ENCODE assay signal across 15 cellular contexts in genomic region chr12:67263416-67263960, GRCh38. TPM values are rescaled to one million over a fixed set of nuclear protein-coding genes. Genes with fewer than 3 reads are reported as not detected.
DNase-seq lines count a peak whose midpoint lies in the region; TF ChIP-seq lines count a peak whose summit lies in the region.
"Had no signal": no experiment of that assay in that cellular context is flagged by ENCODE, and none has a peak within 500 bp of the region (broad histone marks: within the 10 kb centered on the region; RNA-seq: fewer than 3 reads in every experiment).

No MANE protein-coding gene starts in this region.

- H3K36me3 ChIP-seq in ACC112 (ENCODE audit: insufficient read depth, low read length) = no peaks in the 10 kb centered on the region
- no peaks in the 10 kb centered on the region for H3K36me3 ChIP-seq in SK-N-SH (replicated peaks in 1 of 2; ENCODE audit: control insufficient read depth in 1 of 2, insufficient read depth in 2 of 2, low read length in 1 of 2)
- H3K36me3 ChIP-seq in CD4-positive, alpha-beta memory T cell (ENCODE audit: insufficient read depth, low read length) = no peaks in the 10 kb centered on the region
- H3K36me3 ChIP-seq in GM23248 (ENCODE audit: low read depth) = no peaks in the 10 kb centered on the region
- H3K36me3 ChIP-seq: BLaER1 treated with 17β-estradiol and CSF1 and Interleukin-3, amounts not matched to agents 10 nM and 100 nM had no signal

- no peaks in the 10 kb centered on the region for H3K27me3 ChIP-seq in ACC112 (ENCODE audit: insufficient read depth, low read length)
- no peaks in the 10 kb centered on the region for H3K27me3 ChIP-seq in SK-N-SH (ENCODE audit: insufficient read depth)
- H3K27me3 ChIP-seq in CD4-positive, alpha-beta memory T cell (ENCODE audit: insufficient read depth, low read length) = no peaks in the 10 kb centered on the region
- H3K27me3 ChIP-seq in GM23248 (replicated peaks; ENCODE audit: insufficient read depth) = no peaks in the 10 kb centered on the region
- H3K27me3 ChIP-seq: BLaER1 treated with 17β-estradiol and CSF1 and Interleukin-3, amounts not matched to agents 10 nM and 100 nM had no signal

- no peak overlapping the region for H3K4me3 Mint-ChIP-seq in CD4-positive, alpha-beta memory T cell

- no peak for TF ChIP-seq RAD21 in SK-N-SH (IDR thresholded peaks at IDR 0.05; ENCODE audit: low read length)

- no peak overlapping the region for H3K27ac Mint-ChIP-seq in CD4-positive, alpha-beta memory T cell
- H3K27ac Mint-ChIP-seq: CD4-positive, CD25-positive, alpha-beta regulatory T cell had no signal

- H2AFZ ChIP-seq in ACC112 (ENCODE audit: low read length, unreplicated experiment) (peak overlapping the region; percentile 39), SK-N-SH (ENCODE audit: low read depth) (0 out of 2 replicates have a peak overlapping the region, but pooled peaks have one; percentile 46), GM23248 (no peak overlapping the region)

- DNase-seq in NCI-H2171 treated with DMSO at 0.1 percent for 48 hours (lab: John Stamatoyannopoulos, UW) (peak; percentile 93), SK-N-SH (no peak), left kidney (ENCODE audit: low read depth, low spot score) (peak; percentile 61), DMS 273 treated with DMSO at 0.1 percent for 48 hours (lab: John Stamatoyannopoulos, UW) (no peak), T-helper 2 cell (no peak), GM23248 (no peak)
- DNase-seq in CD4-positive, alpha-beta memory T cell = no peak
- DNase-seq: 8988T; ACHN; CD4-positive, CD25-positive, alpha-beta regulatory T cell; DND-41; GDM1; HCEC 1CT had no signal

- intact Hi-C loops in CD4-positive, alpha-beta memory T cell (cut with micrococcal nuclease) = no loop called here

- H3K4me1 Mint-ChIP-seq in CD4-positive, alpha-beta memory T cell = peaks cover 6 to 8% (median 7%) of the 10 kb centered on the region in 4 donors

- H3F3A ChIP-seq in SK-N-SH (replicated peaks; ENCODE audit: insufficient read depth) = no peaks in the 10 kb centered on the region
- peaks cover 8% of the 10 kb centered on the region for H3F3A ChIP-seq in GM23248 (ENCODE audit: insufficient read depth)

- WGBS in SK-N-SH (ENCODE audit: low lambda C conversion rate) = 59% methylated on average over 5 of the region's 5 CpGs
- WGBS in GM23248 (ENCODE audit: low coverage in 1 of 2, low lambda C conversion rate in 2 of 2, missing lambda C conversion rate in 2 of 2), 2 experiments = 37 to 43% methylated on average over 5 of the region's 5 CpGs

- H3K9me3 Mint-ChIP-seq in CD4-positive, alpha-beta memory T cell = no peaks in the 10 kb centered on the region

- H3K4me1 ChIP-seq in ACC112 (ENCODE audit: control insufficient read depth, insufficient read depth, low read length, unreplicated experiment) (no peaks in the 10 kb centered on the region), SK-N-SH (ENCODE audit: control insufficient read depth in 1 of 2, insufficient read depth in 2 of 2, low read depth in 1 of 2, low read length in 1 of 2) (peaks cover 0 to 4% of the 10 kb centered on the region in 2 experiments; a peak in 1 of 4 replicates), GM23248 (ENCODE audit: insufficient read depth) (peaks cover 8% of the 10 kb centered on the region)
- peaks cover 7% of the 10 kb centered on the region for H3K4me1 ChIP-seq in CD4-positive, alpha-beta memory T cell (ENCODE audit: insufficient read depth, low read length)

- H3K27me3 Mint-ChIP-seq in CD4-positive, alpha-beta memory T cell = no peaks in the 10 kb centered on the region

- H3K36me3 Mint-ChIP-seq in CD4-positive, alpha-beta memory T cell = no peaks in the 10 kb centered on the region
- H3K36me3 Mint-ChIP-seq: CD4-positive, CD25-positive, alpha-beta regulatory T cell had no signal

- no peak for TF ChIP-seq EP300 in SK-N-SH (IDR thresholded peaks at IDR 0.05; ENCODE audit: borderline replicate concordance in 1 of 2, low read depth in 1 of 2, low read length in 1 of 2)

- H3K4me3 ChIP-seq in ACC112 (ENCODE audit: low read depth, low read length) (no peak overlapping the region), SK-N-SH (ENCODE audit: low read depth in 2 of 2, low read length in 1 of 2) (no peak overlapping the region), GM23248 (no peak overlapping the region)
- H3K4me3 ChIP-seq in CD4-positive, alpha-beta memory T cell (ENCODE audit: low read length in 2 of 2) = no peak overlapping the region
- H3K4me3 ChIP-seq: BLaER1 treated with 17β-estradiol and CSF1 and Interleukin-3, amounts not matched to agents 10 nM and 100 nM had no signal

- H3K9me3 ChIP-seq in SK-N-SH (no peaks in the 10 kb centered on the region), GM23248 (ENCODE audit: low read depth) (no peaks in the 10 kb centered on the region)
- no peaks in the 10 kb centered on the region for H3K9me3 ChIP-seq in CD4-positive, alpha-beta memory T cell (ENCODE audit: control insufficient read depth in 1 of 2, low read length in 2 of 2)

- in situ Hi-C loops in GM23248 (cut with MboI) = no loop called here

- H3K9me2 ChIP-seq in SK-N-SH (no peaks in the 10 kb centered on the region), GM23248 (ENCODE audit: insufficient read depth) (no peaks in the 10 kb centered on the region)

- H3K4me2 ChIP-seq in SK-N-SH (no peak overlapping the region), GM23248 (ENCODE audit: unreplicated experiment) (no peak overlapping the region)
- H3K4me2 ChIP-seq: BLaER1 treated with 17β-estradiol and CSF1 and Interleukin-3, amounts not matched to agents 10 nM and 100 nM had no signal

- H4K20me1 ChIP-seq in SK-N-SH (ENCODE audit: insufficient read depth) (no peaks in the 10 kb centered on the region), GM23248 (ENCODE audit: insufficient read depth) (no peaks in the 10 kb centered on the region)
- H4K20me1 ChIP-seq: BLaER1 treated with 17β-estradiol and CSF1 and Interleukin-3, amounts not matched to agents 10 nM and 100 nM had no signal

- CTCF ChIA-PET in SK-N-SH (lab: Yijun Ruan, JAX) = no interaction called here
- CTCF ChIA-PET in CD4-positive, alpha-beta memory T cell (lab: Charles Lee; ENCODE audit: partially characterized antibody) = no interaction called here

- POLR2A ChIA-PET in SK-N-SH (lab: Yijun Ruan, JAX) = no interaction called here
- POLR2A ChIA-PET in CD4-positive, alpha-beta memory T cell (lab: Charles Lee; ENCODE audit: partially characterized antibody) = no interaction called here

- H3K9ac ChIP-seq in SK-N-SH = no peak overlapping the region
- no peak overlapping the region for H3K9ac ChIP-seq in GM23248
- H3K9ac ChIP-seq: BLaER1 treated with 17β-estradiol and CSF1 and Interleukin-3, amounts not matched to agents 10 nM and 100 nM had no signal

- H3K27ac ChIP-seq in ACC112 (ENCODE audit: low read depth, low read length) = no peak overlapping the region
- no peak overlapping the region for H3K27ac ChIP-seq in SK-N-SH (ENCODE audit: low read depth in 2 of 2, low read length in 1 of 2)
- H3K27ac ChIP-seq in CD4-positive, alpha-beta memory T cell (ENCODE audit: low read depth, low read length) = no peak overlapping the region
- H3K27ac ChIP-seq in GM23248 = no peak overlapping the region
- H3K27ac ChIP-seq: BLaER1 treated with 17β-estradiol and CSF1 and Interleukin-3, amounts not matched to agents 10 nM and 100 nM had no signal

- H3K79me2 ChIP-seq in ACC112 (ENCODE audit: control insufficient read depth, insufficient read depth, low read length, unreplicated experiment) (no peaks in the 10 kb centered on the region), SK-N-SH (ENCODE audit: insufficient read depth) (no peaks in the 10 kb centered on the region), GM23248 (ENCODE audit: insufficient read depth) (no peaks in the 10 kb centered on the region)

- no peak for TF ChIP-seq CTCF in SK-N-SH (IDR thresholded peaks at IDR 0.05)

TF ChIP-seq in SK-N-SH, 30 proteins besides CTCF, POLR2A, EP300 and RAD21 (continues in another document):
- TF ChIP-seq GATA2 (CRISPR knock-in tag; IDR thresholded peaks at IDR 0.05) = no peak
- TF ChIP-seq PBX3 (IDR thresholded peaks at IDR 0.05) = no peak
- no peak for TF ChIP-seq POLR2AphosphoS5 (IDR thresholded peaks at IDR 0.05; ENCODE audit: low read depth, low read length)
- no peak for TF ChIP-seq TEAD4 (IDR thresholded peaks at IDR 0.05; ENCODE audit: borderline replicate concordance, insufficient read depth)
- no peak for TF ChIP-seq MAX (IDR thresholded peaks at IDR 0.05; ENCODE audit: low read depth)
- TF ChIP-seq MXI1 (IDR thresholded peaks at IDR 0.05; ENCODE audit: low read depth, low read length) = no peak
- no peak for TF ChIP-seq YY1 (IDR thresholded peaks at IDR 0.05; ENCODE audit: low read depth)
- no peak for TF ChIP-seq MEF2A (IDR thresholded peaks at IDR 0.05; ENCODE audit: borderline replicate concordance, low read depth)
- TF ChIP-seq FOXJ3 (CRISPR knock-in tag; IDR thresholded peaks at IDR 0.05) = no peak
- no peak for TF ChIP-seq RXRA (IDR thresholded peaks at IDR 0.05; ENCODE audit: borderline replicate concordance, low read depth)

RNA-seq across cellular contexts. Expression of gene CAND1, which starts 5.7 kb away (rescaled TPM):
- polyA plus RNA-seq in SK-N-SH (2012; rRNA removed) (17.4 and 26.5 TPM in 2 replicates), GM23248 (2016; fragmentation: Nextera tagmentation; extraction: Ambion mirVana) (111 and 121 TPM in 2 replicates)
- polyA plus RNA-seq in SK-N-SH (2012; cell fraction: cytosol; rRNA removed) = 25.5 and 26.5 TPM in 2 replicates
- 24.8 and 44.4 TPM in 2 replicates for polyA plus RNA-seq in SK-N-SH (2012; cell fraction: nucleus; rRNA removed)
- total RNA-seq in CD4-positive, alpha-beta memory T cell = 100 to 1,000 TPM; 124 TPM
- 10 to 100 TPM; 75.5 to 78.4 TPM for polyA plus RNA-seq in CD4-positive, alpha-beta memory T cell
- total RNA-seq in GM23248 (2014; rRNA removed; shearing (Covaris generic)) = 65.1 and 92.6 TPM in 2 replicates

Comparison
In these comparisons a context has a peak if more than half of its experiments do, and no peak if none do; other contexts are left out.
1. DNase-seq: peak in NCI-H2171 treated with DMSO at 0.1 percent for 48 hours (single experiment) and left kidney (single experiment); none in SK-N-SH (single experiment), DMS 273 treated with DMSO at 0.1 percent for 48 hours (single experiment), CD4-positive, alpha-beta memory T cell (0 of 5), T-helper 2 cell (0 of 5) and GM23248 (single experiment).